11 cellular contexts compared by ENCODE assay signal in the genomic region with DNA sequence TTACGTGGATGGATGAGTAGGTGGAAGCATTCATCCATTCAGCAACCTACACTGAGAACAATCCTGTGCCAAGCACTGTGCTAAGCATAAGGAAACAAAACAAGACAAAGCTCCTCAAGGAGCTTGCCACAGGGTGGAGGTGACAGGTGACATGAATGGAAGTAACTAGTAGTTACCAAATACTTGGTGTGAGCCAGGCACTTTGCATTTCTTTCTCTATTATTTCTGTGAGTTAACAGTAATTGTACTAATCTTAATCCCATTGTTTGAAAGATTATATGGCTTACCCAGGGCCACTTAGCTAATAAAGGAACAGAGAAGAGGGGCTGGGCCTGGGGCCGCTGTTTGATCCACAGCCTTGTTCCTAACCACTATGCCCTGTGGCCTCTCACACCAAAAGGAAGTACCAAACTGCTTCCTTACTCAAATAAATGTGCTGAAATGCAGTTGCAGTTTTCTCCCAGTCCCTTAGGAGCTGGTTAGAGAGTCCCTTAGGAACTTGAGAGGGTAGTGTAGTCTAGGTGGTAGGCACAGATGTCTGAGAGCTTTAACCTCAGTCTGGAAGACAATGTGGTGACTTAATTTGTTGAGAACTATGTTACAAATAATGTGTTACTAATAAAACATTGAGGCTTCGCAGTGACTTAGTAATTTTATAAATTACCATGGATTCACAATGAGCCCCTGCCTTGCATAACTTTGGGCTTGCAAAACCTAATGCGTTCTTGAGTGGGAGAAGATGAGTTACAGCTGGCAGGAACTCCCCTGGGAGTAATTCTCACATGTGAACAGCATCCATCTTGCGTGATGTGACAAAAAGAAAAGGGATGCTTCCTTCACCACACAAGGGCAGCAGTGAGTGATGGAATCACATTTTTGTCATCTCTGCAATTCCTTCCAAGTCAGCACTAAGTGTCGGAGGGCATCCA.
A peak's percentile ranks its signal among the peaks of the same experiment; 100 is the strongest.
DNase-seq lines count a peak whose midpoint lies in the region; ATAC-seq and TF ChIP-seq lines count a peak whose summit lies in the region.
"Had no signal": no experiment of that assay in that cellular context is flagged by ENCODE, and none has a peak within 500 bp of the region (broad histone marks: within the 10 kb centered on the region; RNA-seq: fewer than 3 reads in every experiment).

No MANE protein-coding gene starts in this region.

- peaks cover 70% of the 10 kb centered on the region for H3K36me3 Mint-ChIP-seq in nephron progenitor cell (ENCODE audit: low read depth)

- TF ChIP-seq POLR2A in NB4 (IDR thresholded peaks at IDR 0.05; ENCODE audit: extremely low read depth, insufficient read length): no peak

- peak overlapping the region; percentile 63 for H3K27ac Mint-ChIP-seq in nephron progenitor cell
- H3K27ac Mint-ChIP-seq: activated naive CD8-positive, alpha-beta T cell treated with anti-CD3 and anti-CD28 coated beads, Interleukin-2, amount 10 ng/mL, durations not matched to agents 7 days and 5 days had no signal

- ATAC-seq in GM21529 (IDR thresholded peaks at IDR 0.05; ENCODE audit: unreplicated experiment) (no peak), HG03565 (IDR thresholded peaks at IDR 0.05; ENCODE audit: unreplicated experiment) (no peak)
- ATAC-seq: SK-N-SH treated with all-trans-retinoic acid at 6 μM for 48 hours had no signal

- H3K4me3 Mint-ChIP-seq in nephron progenitor cell: no peak overlapping the region
- H3K4me3 Mint-ChIP-seq: activated naive CD8-positive, alpha-beta T cell treated with anti-CD3 and anti-CD28 coated beads, Interleukin-2, amount 10 ng/mL, durations not matched to agents 7 days and 5 days had no signal

- H3K4me3 ChIP-seq in NB4 (ENCODE audit: low read depth, low read length): no peak overlapping the region
- no peak overlapping the region for H3K4me3 ChIP-seq in epithelial cell of proximal tubule (ENCODE audit: low read depth, low read length)

- no peaks in the 10 kb centered on the region for H3K9me3 Mint-ChIP-seq in nephron progenitor cell
- H3K9me3 Mint-ChIP-seq: activated naive CD8-positive, alpha-beta T cell treated with anti-CD3 and anti-CD28 coated beads, Interleukin-2, amount 10 ng/mL, durations not matched to agents 7 days and 5 days had no signal

- peak; percentile 5 for TF ChIP-seq CTCF in NB4 (IDR thresholded peaks at IDR 0.05; ENCODE audit: low read depth, low read length)
- TF ChIP-seq CTCF in epithelial cell of proximal tubule (conservative IDR thresholded peaks at IDR 0.05; ENCODE audit: low read depth, low read length): peak; percentile 15
- TF ChIP-seq CTCF in nephron progenitor cell (IDR thresholded peaks at IDR 0.05): no peak

- DNase-seq in AG08396 (ENCODE audit: low spot score) (peak; percentile 52), NB4 (ENCODE audit: low read depth) (peak; percentile 91), epithelial cell of proximal tubule (ENCODE audit: low read depth) (peak; percentile 70), nephron progenitor cell (peak; percentile 41), T1000 (lab: John Stamatoyannopoulos, UW) (no peak), KG1 (lab: John Stamatoyannopoulos, UW) (no peak)
- DNase-seq: activated naive CD8-positive, alpha-beta T cell treated with anti-CD3 and anti-CD28 coated beads, Interleukin-2, amount 10 ng/mL, durations not matched to agents 7 days and 5 days; DMS153 had no signal

- H3K27me3 Mint-ChIP-seq in nephron progenitor cell (ENCODE audit: low read depth, poor library complexity): no peaks in the 10 kb centered on the region
- H3K27me3 Mint-ChIP-seq: activated naive CD8-positive, alpha-beta T cell treated with anti-CD3 and anti-CD28 coated beads, Interleukin-2, amount 10 ng/mL, durations not matched to agents 7 days and 5 days had no signal

- H3K4me1 Mint-ChIP-seq in nephron progenitor cell: peaks cover 37% of the 10 kb centered on the region

Comparison
In these comparisons a context has a peak if more than half of its experiments do, and no peak if none do; other contexts are left out.
1. DNase-seq: peak in AG08396 (single experiment), NB4 (single experiment), epithelial cell of proximal tubule (single experiment) and nephron progenitor cell (single experiment); none in T1000 (single experiment) and KG1 (single experiment).